22 cellular contexts compared by ENCODE assay signal in the genomic region with DNA sequence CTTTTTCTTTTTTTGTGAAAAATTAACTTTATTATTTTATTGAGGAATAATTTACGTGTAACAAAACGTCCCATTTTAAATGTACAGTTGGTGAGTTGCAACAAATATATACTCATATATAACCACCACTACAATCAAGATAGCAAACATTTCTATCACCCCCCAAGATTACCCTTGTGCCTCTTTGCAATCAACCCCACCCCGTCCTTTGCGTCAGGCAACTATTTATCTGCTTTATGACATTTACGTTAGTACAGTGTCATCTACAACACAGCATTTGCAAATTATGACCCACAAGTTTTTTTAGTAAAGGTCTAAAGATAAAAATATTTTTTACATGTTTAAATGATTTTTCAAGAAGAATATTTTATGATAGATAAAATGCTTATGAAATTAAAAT.
"Had no signal": no experiment of that assay in that cellular context is flagged by ENCODE, and none has a peak within 500 bp of the region (broad histone marks: within the 10 kb centered on the region; RNA-seq: fewer than 3 reads in every experiment).

No MANE protein-coding gene starts in this region.

- H3K4me1 ChIP-seq: gastrocnemius medialis, neural progenitor cell, prostate gland had no signal

- H3K4me3 ChIP-seq: dorsolateral prefrontal cortex, gastrocnemius medialis, lung, neural progenitor cell, prostate gland, skin epidermis, suprapubic skin had no signal

- H3K9me3 Mint-ChIP-seq: nephron, neural progenitor cell had no signal

- DNase-seq: dorsolateral prefrontal cortex; effector CD4-positive, alpha-beta T cell; gastrocnemius medialis; head of caudate nucleus; naive thymus-derived CD4-positive, alpha-beta T cell; right cardiac atrium; stimulated activated CD4-positive, alpha-beta T cell treated with anti-CD3 and anti-CD28 coated beads, Interleukin-12 subunit alpha, Interleukin-12 subunit beta, amount 100 ng/mL, for 4 hours; stimulated activated CD4-positive, alpha-beta T cell treated with anti-CD3 and anti-CD28 coated beads, Interleukin-1b, Interleukin-23, amount 100 ng/mL, for 48 hours; stimulated activated CD4-positive, alpha-beta T cell treated with anti-CD3 and anti-CD28 coated beads, Interleukin-4, amount 100 ng/mL, for 1 hour; stimulated activated CD8-positive, alpha-beta memory T cell treated with anti-CD3 and anti-CD28 coated beads, Interleukin-4, amount 100 ng/mL, for 48 hours; stimulated activated naive CD4-positive, alpha-beta T cell; stimulated activated naive CD8-positive, alpha-beta T cell treated with anti-CD3 and anti-CD28 coated beads, Interleukin-15, amount 100 ng/mL, for 72 hours; trophoblast cell had no signal

- H3K4me2 ChIP-seq: neural progenitor cell had no signal

- H3K27me3 ChIP-seq: neural progenitor cell, suprapubic skin had no signal

- H2AFZ ChIP-seq: neural progenitor cell had no signal

- ATAC-seq: esophagus mucosa; gastrocnemius medialis; left lobe of liver; naive thymus-derived CD4-positive, alpha-beta T cell; right cardiac atrium; stimulated activated naive CD8-positive, alpha-beta T cell treated with anti-CD3 and anti-CD28 coated beads, Interleukin-15, amount 100 ng/mL, for 72 hours had no signal

- H3K9ac ChIP-seq: neural progenitor cell had no signal

- H3K27me3 Mint-ChIP-seq: memory B cell; stimulated activated naive CD8-positive, alpha-beta T cell treated with anti-CD3 and anti-CD28 coated beads, Interleukin-15, amount 100 ng/mL, for 72 hours had no signal

- H3K36me3 ChIP-seq: gastrocnemius medialis, neural progenitor cell, prostate gland, suprapubic skin had no signal

- H3K4me1 Mint-ChIP-seq: memory B cell; naive thymus-derived CD4-positive, alpha-beta T cell; neural progenitor cell; stimulated activated naive CD8-positive, alpha-beta T cell treated with anti-CD3 and anti-CD28 coated beads, Interleukin-15, amount 100 ng/mL, for 72 hours had no signal

- H3K27ac ChIP-seq: dorsolateral prefrontal cortex, gastrocnemius medialis, neural progenitor cell, prostate gland, skin epidermis, suprapubic skin had no signal

- H3K4me3 Mint-ChIP-seq: memory B cell; naive thymus-derived CD4-positive, alpha-beta T cell; nephron; neural progenitor cell; stimulated activated naive CD8-positive, alpha-beta T cell treated with anti-CD3 and anti-CD28 coated beads, Interleukin-15, amount 100 ng/mL, for 72 hours had no signal

- H3K9me3 ChIP-seq: gastrocnemius medialis, prostate gland, suprapubic skin had no signal

- H3K27ac Mint-ChIP-seq: memory B cell; naive thymus-derived CD4-positive, alpha-beta T cell; nephron; neural progenitor cell; stimulated activated naive CD8-positive, alpha-beta T cell treated with anti-CD3 and anti-CD28 coated beads, Interleukin-15, amount 100 ng/mL, for 72 hours had no signal

- H3K36me3 Mint-ChIP-seq: memory B cell; naive thymus-derived CD4-positive, alpha-beta T cell; neural progenitor cell had no signal
